In genomic region chr12:93230311-93230689, GRCh38 we compare ENCODE assay signal across 16 cellular contexts.
A peak's percentile ranks its signal among the peaks of the same experiment; 100 is the strongest.
DNase-seq lines count a peak whose midpoint lies in the region; ATAC-seq, FAIRE-seq and TF ChIP-seq lines count a peak whose summit lies in the region.
"Had no signal": no experiment of that assay in that cellular context is flagged by ENCODE, and none has a peak within 500 bp of the region (broad histone marks: within the 10 kb centered on the region; RNA-seq: fewer than 3 reads in every experiment).

No MANE protein-coding gene starts in this region.

- in situ Hi-C loops in mammary epithelial cell (cut with MboI; ENCODE audit: low sequenced_read_pairs in 2 of 2) (no loop called here), gastrocnemius medialis (cut with MboI; ENCODE audit: low sequenced_read_pairs in 4 of 4) (no loop called here)

- no peak for ATAC-seq in RWPE2 (ENCODE audit: low read depth)
- ATAC-seq in gastrocnemius medialis: no peak
- ATAC-seq in GM18861 (IDR thresholded peaks at IDR 0.05; ENCODE audit: unreplicated experiment): no peak
- ATAC-seq: GM23338 had no signal

- no peak overlapping the region for H3K9ac ChIP-seq in mammary epithelial cell (ENCODE audit: insufficient read depth, low read length)

- H3K4me2 ChIP-seq in mammary epithelial cell (ENCODE audit: insufficient read depth, low read depth, low read length): no peak overlapping the region
- H3K4me2 ChIP-seq: GM23338 had no signal

- peak overlapping the region; percentile 64 for H3K27ac ChIP-seq in RWPE2 (ENCODE audit: poor library complexity, severe bottlenecking)
- peak overlapping the region; percentile 61 for H3K27ac ChIP-seq in mammary epithelial cell (ENCODE audit: insufficient read depth, low read depth, low read length)
- no peak overlapping the region for H3K27ac ChIP-seq in gastrocnemius medialis
- H3K27ac ChIP-seq: Peyer's patch had no signal

- 97% methylated on average over 3 of the region's 3 CpGs for WGBS in mammary epithelial cell (ENCODE audit: low coverage, missing lambda C conversion rate)

- H3K27ac Mint-ChIP-seq in mesothelial cell of epicardium: peak overlapping the region; percentile 39
- H3K27ac Mint-ChIP-seq: GM23338 had no signal

- H3K9me3 Mint-ChIP-seq in mesothelial cell of epicardium: peaks cover 23% of the 10 kb centered on the region

- no peak for TF ChIP-seq POLR2A in gastrocnemius medialis (IDR thresholded peaks at IDR 0.05)

- no peaks in the 10 kb centered on the region for H3K27me3 ChIP-seq in RWPE2 (ENCODE audit: insufficient read depth, poor library complexity, severe bottlenecking)
- no peaks in the 10 kb centered on the region for H3K27me3 ChIP-seq in mammary epithelial cell (ENCODE audit: insufficient read depth, low read length)
- no peaks in the 10 kb centered on the region for H3K27me3 ChIP-seq in gastrocnemius medialis
- H3K27me3 ChIP-seq: Peyer's patch had no signal

- H2AFZ ChIP-seq in mammary epithelial cell (ENCODE audit: low read depth, low read length): no peak overlapping the region
- H2AFZ ChIP-seq: GM23338 had no signal

- peaks cover 8% of the 10 kb centered on the region for H3K4me1 Mint-ChIP-seq in mesothelial cell of epicardium

- H3K36me3 Mint-ChIP-seq in mesothelial cell of epicardium: no peaks in the 10 kb centered on the region

- no peaks in the 10 kb centered on the region for H3K36me3 ChIP-seq in RWPE2 (ENCODE audit: low read depth)
- H3K36me3 ChIP-seq in mammary epithelial cell (ENCODE audit: insufficient read depth, low read length): no peaks in the 10 kb centered on the region
- no peaks in the 10 kb centered on the region for H3K36me3 ChIP-seq in gastrocnemius medialis
- H3K36me3 ChIP-seq: Peyer's patch had no signal

- H3K4me1 ChIP-seq in RWPE2 (ENCODE audit: insufficient read depth, poor library complexity, severe bottlenecking) (peaks cover 15% of the 10 kb centered on the region), mammary epithelial cell (ENCODE audit: insufficient read depth, low read length) (peaks cover 22% of the 10 kb centered on the region), gastrocnemius medialis (peaks cover 0 to 12% of the 10 kb centered on the region in 2 donors)
- H3K4me1 ChIP-seq: Peyer's patch had no signal

- no peak for FAIRE-seq in frontal cortex (lab: Jason Lieb, UNC)
- FAIRE-seq in GM19239 (lab: Jason Lieb, UNC): no peak

- DNase-seq in EH (ENCODE audit: low read depth) (peak; percentile 22), RWPE2 (ENCODE audit: low spot score) (no peak), mammary epithelial cell (no peak), mesothelial cell of epicardium (ENCODE audit: low spot score in 2 of 2, unreplicated experiment in 2 of 2) (no peak), gastrocnemius medialis (no peak), frontal cortex (ENCODE audit: low spot score in 2 of 2) (no peak), GM19239 (ENCODE audit: insufficient read length, low spot score) (no peak)
- DNase-seq: COR-L47, KG1, NCI-H1436 treated with DMSO at 0.1 percent for 48 hours, NCI-H2081, NCI-H510A treated with DMSO at 0.1 percent for 48 hours, Peyer's patch, Right ventricle myocardium superior had no signal

- no peaks in the 10 kb centered on the region for H3K79me2 ChIP-seq in mammary epithelial cell (ENCODE audit: insufficient read depth, low read length)

- no peaks in the 10 kb centered on the region for H4K20me1 ChIP-seq in mammary epithelial cell (ENCODE audit: insufficient read depth, low read length)

- CTCF ChIA-PET in mammary epithelial cell (lab: Charles Lee; ENCODE audit: low non-redundant PET): no interaction called here

- TF ChIP-seq CTCF in RWPE2 (IDR thresholded peaks at IDR 0.05; ENCODE audit: poor library complexity, severe bottlenecking) (no peak), mammary epithelial cell (conservative IDR thresholded peaks at IDR 0.05 in 1 of 2, IDR thresholded peaks at IDR 0.05 in 1 of 2; ENCODE audit: extremely low read depth in 1 of 2, insufficient read depth in 1 of 2, low read depth in 1 of 2, low read length in 2 of 2) (no peak), mesothelial cell of epicardium (IDR thresholded peaks at IDR 0.05; ENCODE audit: unreplicated experiment) (no peak), gastrocnemius medialis (IDR thresholded peaks at IDR 0.05 in 4 of 5, conservative IDR thresholded peaks at IDR 0.05 in 1 of 5) (no peak)

- H3K4me3 ChIP-seq in RWPE2 (ENCODE audit: severe bottlenecking) (no peak overlapping the region), mammary epithelial cell (replicated peaks in 1 of 3; ENCODE audit: insufficient read depth in 1 of 3, low read depth in 2 of 3, low read length in 3 of 3) (no peak overlapping the region), gastrocnemius medialis (no peak overlapping the region)
- H3K4me3 ChIP-seq: GM23338, Peyer's patch had no signal

- intact Hi-C loops in mammary epithelial cell (cut with micrococcal nuclease): no loop called here
- intact Hi-C loops in gastrocnemius medialis (cut with DNase I; ENCODE audit: low total_unique reads): no loop called here

- H3K4me3 Mint-ChIP-seq in mesothelial cell of epicardium: no peak overlapping the region
- H3K4me3 Mint-ChIP-seq: GM23338 had no signal

- H3K27me3 Mint-ChIP-seq in mesothelial cell of epicardium (ENCODE audit: low read depth): no peaks in the 10 kb centered on the region

- no TSS peak for BruUV-seq in mammary epithelial cell (replicated peaks; lab: Mats Ljungman, UMichigan)

- H3K9me3 ChIP-seq in RWPE2 (ENCODE audit: severe bottlenecking) (no peaks in the 10 kb centered on the region), mammary epithelial cell (replicated peaks; ENCODE audit: insufficient read depth, low read length) (no peaks in the 10 kb centered on the region), gastrocnemius medialis (no peaks in the 10 kb centered on the region)
- H3K9me3 ChIP-seq: Peyer's patch had no signal

- dilution Hi-C loops in mammary epithelial cell (cut with HindIII; ENCODE audit: low sequenced_read_pairs): loop anchor here (5.0 to 10.0 kb wide), 2 partner anchors 62 to 155 kb away; no protein-coding TSS in a partner anchor

Comparison
In these comparisons a context has a peak if more than half of its experiments do, and no peak if none do; other contexts are left out.
1. H3K27ac ChIP-seq: peak in RWPE2 (single experiment) and mammary epithelial cell (single experiment); none in gastrocnemius medialis (0 of 4).